ENCODE assay signal across 29 cellular contexts in genomic region chr1:110242731-110243130, GRCh38. TPM values are rescaled to one million over a fixed set of nuclear protein-coding genes. Genes with fewer than 3 reads are reported as not detected.
DNase-seq lines count a peak whose midpoint lies in the region; ATAC-seq, FAIRE-seq and TF ChIP-seq lines count a peak whose summit lies in the region.
"Had no signal": no experiment of that assay in that cellular context is flagged by ENCODE, and none has a peak within 500 bp of the region (broad histone marks: within the 10 kb centered on the region; RNA-seq: fewer than 3 reads in every experiment).

No MANE protein-coding gene starts in this region.

- DNase-seq in NCI-H345 treated with DMSO at 0.1 percent for 48 hours (lab: John Stamatoyannopoulos, UW; ENCODE audit: unreplicated experiment) (peak; percentile 22), NCI-H345 (lab: John Stamatoyannopoulos, UW) (no peak), MM.1S (no peak), pancreas (peak in 4 of 6 donors; percentile 69 to 78 (median 74)), NCI-H146 treated with DMSO at 0.1 percent for 48 hours (lab: John Stamatoyannopoulos, UW; ENCODE audit: unreplicated experiment) (no peak)
- no peak for DNase-seq in activated naive CD8-positive, alpha-beta T cell treated with anti-CD3 and anti-CD28 coated beads, Interleukin-2, amount 50 U/mL, for 24 hours
- DNase-seq: activated CD4-positive, alpha-beta T cell treated with anti-CD3 and anti-CD28 coated beads for 1 hour; activated CD8-positive, alpha-beta T cell treated with anti-CD3 and anti-CD28 coated beads, Interleukin-2, amount 10 ng/mL, durations not matched to agents 7 days and 5 days; activated gamma-delta T cell treated with Interleukin-2 at 50 U/mL for 16 hours; adrenal gland; AML-193; cerebellar nuclear complex; HCEC 1CT; hippocampal formation; left colon; MG63; NCI-H1417 treated with DMSO at 0.1 percent for 48 hours; psoas muscle; SJCRH30; T-helper 1 cell; trophoblast cell had no signal

- no peak overlapping the region for H3K27ac Mint-ChIP-seq in activated naive CD8-positive, alpha-beta T cell treated with anti-CD3 and anti-CD28 coated beads, Interleukin-2, amount 50 U/mL, for 24 hours
- H3K27ac Mint-ChIP-seq: activated CD8-positive, alpha-beta T cell treated with anti-CD3 and anti-CD28 coated beads, Interleukin-2, amount 10 ng/mL, durations not matched to agents 7 days and 5 days had no signal

- H3K9ac ChIP-seq in MM.1S (ENCODE audit: low read length) = no peak overlapping the region

- no peaks in the 10 kb centered on the region for H3K27me3 ChIP-seq in MM.1S (replicated peaks; ENCODE audit: insufficient read depth, low read length)
- H3K27me3 ChIP-seq in pancreas = no peaks in the 10 kb centered on the region
- H3K27me3 ChIP-seq: adrenal gland, dorsolateral prefrontal cortex, gastroesophageal sphincter, MG63 had no signal

- no peak overlapping the region for H3K4me3 Mint-ChIP-seq in activated naive CD8-positive, alpha-beta T cell treated with anti-CD3 and anti-CD28 coated beads, Interleukin-2, amount 50 U/mL, for 24 hours
- H3K4me3 Mint-ChIP-seq: activated CD8-positive, alpha-beta T cell treated with anti-CD3 and anti-CD28 coated beads, Interleukin-2, amount 10 ng/mL, durations not matched to agents 7 days and 5 days had no signal

- intact Hi-C loops in pancreas (cut with DNase I) = no loop called here

- H3K9me2 ChIP-seq in MM.1S (replicated peaks; ENCODE audit: insufficient read depth, low read length) = no peaks in the 10 kb centered on the region

- H2AFZ ChIP-seq in MM.1S (ENCODE audit: low read length) = no peak overlapping the region

- no peaks in the 10 kb centered on the region for H3K9me3 Mint-ChIP-seq in activated naive CD8-positive, alpha-beta T cell treated with anti-CD3 and anti-CD28 coated beads, Interleukin-2, amount 50 U/mL, for 24 hours
- H3K9me3 Mint-ChIP-seq: brain had no signal

- no peaks in the 10 kb centered on the region for H3F3A ChIP-seq in MM.1S (ENCODE audit: insufficient read depth, low read length)

- WGBS in pancreas, 2 donors = 20 to 21% methylated on average over 4 of the region's 4 CpGs

- H3K4me3 ChIP-seq in MM.1S (ENCODE audit: low read length) = no peak overlapping the region
- H3K4me3 ChIP-seq in pancreas = no peak overlapping the region
- H3K4me3 ChIP-seq: A549, adrenal gland, dorsolateral prefrontal cortex, gastroesophageal sphincter, MG63, psoas muscle, SJCRH30 had no signal

- ATAC-seq in pancreas = peak; percentile 56 to 85 (median 73)
- no peak for ATAC-seq in activated naive CD8-positive, alpha-beta T cell treated with anti-CD3 and anti-CD28 coated beads, Interleukin-2, amount 50 U/mL, for 24 hours
- ATAC-seq in HG03469 (IDR thresholded peaks at IDR 0.05; ENCODE audit: unreplicated experiment) = no peak
- ATAC-seq: A549; activated CD8-positive, alpha-beta T cell treated with anti-CD3 and anti-CD28 coated beads, Interleukin-2, amount 10 ng/mL, durations not matched to agents 7 days and 5 days; left colon; psoas muscle had no signal

- H3K27me3 Mint-ChIP-seq in activated naive CD8-positive, alpha-beta T cell treated with anti-CD3 and anti-CD28 coated beads, Interleukin-2, amount 50 U/mL, for 24 hours = peaks cover 7% of the 10 kb centered on the region

- H3K27ac ChIP-seq in MM.1S (ENCODE audit: low read length) (peak overlapping the region; percentile 70; the same call in 1 of the 2 replicates), VCaP (peak overlapping the region; percentile 99), pancreas (peak overlapping the region in 1 of 4 donors; percentile 41)
- H3K27ac ChIP-seq: A549, adrenal gland, dorsolateral prefrontal cortex, gastroesophageal sphincter, psoas muscle had no signal

- peaks cover 14% of the 10 kb centered on the region for H3K4me1 ChIP-seq in MM.1S (ENCODE audit: low read length)
- peaks cover 0 to 12% (median 11%) of the 10 kb centered on the region in 3 donors for H3K4me1 ChIP-seq in pancreas
- H3K4me1 ChIP-seq: A549, adrenal gland, psoas muscle had no signal

- no peaks in the 10 kb centered on the region for H3K36me3 Mint-ChIP-seq in activated naive CD8-positive, alpha-beta T cell treated with anti-CD3 and anti-CD28 coated beads, Interleukin-2, amount 50 U/mL, for 24 hours (ENCODE audit: low read depth)
- H3K36me3 Mint-ChIP-seq: brain had no signal

- H3K79me2 ChIP-seq in MM.1S (ENCODE audit: low read length) = no peaks in the 10 kb centered on the region

- no peak for TF ChIP-seq CTCF in MM.1S (IDR thresholded peaks at IDR 0.05; ENCODE audit: low read length)
- no peak for TF ChIP-seq CTCF in VCaP (conservative IDR thresholded peaks at IDR 0.05)
- no peak for TF ChIP-seq CTCF in pancreas (IDR thresholded peaks at IDR 0.05)

- peaks cover 37% of the 10 kb centered on the region for H3K4me1 Mint-ChIP-seq in activated naive CD8-positive, alpha-beta T cell treated with anti-CD3 and anti-CD28 coated beads, Interleukin-2, amount 50 U/mL, for 24 hours

- FAIRE-seq in pancreas (lab: Jason Lieb, UNC) = no peak
- FAIRE-seq: A549, GM18507, TTC549 had no signal

- H3K9me3 ChIP-seq in MM.1S (replicated peaks; ENCODE audit: insufficient read depth, low read length) (no peaks in the 10 kb centered on the region), pancreas (no peaks in the 10 kb centered on the region)
- H3K9me3 ChIP-seq: A549, adrenal gland, gastroesophageal sphincter, MG63, psoas muscle, SJCRH30 had no signal

- H3K36me3 ChIP-seq in MM.1S (replicated peaks; ENCODE audit: insufficient read depth, low read length) (no peaks in the 10 kb centered on the region), pancreas (no peaks in the 10 kb centered on the region)
- H3K36me3 ChIP-seq: adrenal gland, gastroesophageal sphincter, MG63, SJCRH30 had no signal

- H3K4me2 ChIP-seq in MM.1S (ENCODE audit: low read depth, low read length) = 0 out of 2 replicates have a peak overlapping the region, but pooled peaks have one; percentile 73
- H3K4me2 ChIP-seq: A549 had no signal

- H4K20me1 ChIP-seq in MM.1S (ENCODE audit: insufficient read depth, low read length) = no peaks in the 10 kb centered on the region

RNA-seq across cellular contexts. Expression of gene KCNC4, which starts 32.6 kb away (rescaled TPM):
- total RNA-seq in pancreas = 10 to 100 TPM in 3 of 6 donors, 1 to 10 TPM in 3; 7.8 to 18.6 (median 10.5) TPM
- 1 to 10 TPM; 5.4 to 5.8 TPM for polyA plus RNA-seq in pancreas

Comparison
In these comparisons a context has a peak if more than half of its experiments do, and no peak if none do; other contexts are left out.
1. DNase-seq: peak in NCI-H345 treated with DMSO at 0.1 percent for 48 hours (single experiment) and pancreas (4 of 6); none in NCI-H345 (single experiment), MM.1S (single experiment), activated naive CD8-positive, alpha-beta T cell treated with anti-CD3 and anti-CD28 coated beads, Interleukin-2, amount 50 U/mL, for 24 hours (single experiment) and NCI-H146 treated with DMSO at 0.1 percent for 48 hours (single experiment).
2. ATAC-seq: peak in pancreas (4 of 4); none in activated naive CD8-positive, alpha-beta T cell treated with anti-CD3 and anti-CD28 coated beads, Interleukin-2, amount 50 U/mL, for 24 hours (single experiment) and HG03469 (single experiment).